15 cellular contexts compared by ENCODE assay signal in genomic region chr1:159161719-159162026, GRCh38. TPM values are rescaled to one million over a fixed set of nuclear protein-coding genes. Genes with fewer than 3 reads are reported as not detected.
A peak's percentile ranks its signal among the peaks of the same experiment; 100 is the strongest.
DNase-seq lines count a peak whose midpoint lies in the region; ATAC-seq and TF ChIP-seq lines count a peak whose summit lies in the region.
"Had no signal": no experiment of that assay in that cellular context is flagged by ENCODE, and none has a peak within 500 bp of the region (broad histone marks: within the 10 kb centered on the region; RNA-seq: fewer than 3 reads in every experiment).

No MANE protein-coding gene starts in this region.

- H3K36me3 ChIP-seq in Panc1 (ENCODE audit: control insufficient read depth, insufficient read depth, low read length) (no peaks in the 10 kb centered on the region), esophagus (ENCODE audit: control insufficient read depth in 2 of 2, insufficient read depth in 2 of 2, low read length in 1 of 2) (no peaks in the 10 kb centered on the region), osteoblast (ENCODE audit: insufficient read depth, low read length) (no peaks in the 10 kb centered on the region), smooth muscle cell (ENCODE audit: low read depth) (no peaks in the 10 kb centered on the region)

- H3K9ac ChIP-seq in smooth muscle cell (ENCODE audit: low read depth) = no peak overlapping the region

- H3K4me1 ChIP-seq in Panc1 (ENCODE audit: control insufficient read depth, insufficient read depth, low read length) = no peaks in the 10 kb centered on the region
- H3K4me1 ChIP-seq in esophagus (ENCODE audit: control insufficient read depth in 2 of 2, insufficient read depth in 2 of 2, low read length in 1 of 2) = peaks cover 0 to 2% of the 10 kb centered on the region in 2 donors
- H3K4me1 ChIP-seq in osteoblast (ENCODE audit: insufficient read depth, low read length) = peaks cover 8% of the 10 kb centered on the region
- H3K4me1 ChIP-seq in smooth muscle cell (ENCODE audit: low read depth) = no peaks in the 10 kb centered on the region

- H3K4me3 ChIP-seq in Panc1 (ENCODE audit: low read depth in 2 of 2, low read length in 2 of 2) = no peak overlapping the region
- no peak overlapping the region for H3K4me3 ChIP-seq in esophagus (ENCODE audit: low read depth in 1 of 2, low read length in 2 of 2)
- H3K4me3 ChIP-seq in osteoblast (ENCODE audit: insufficient read depth, low read length) = no peak overlapping the region
- H3K4me3 ChIP-seq in smooth muscle cell = no peak overlapping the region

- H3K27ac ChIP-seq in Panc1 (ENCODE audit: low read length) (no peak overlapping the region), esophagus (ENCODE audit: low read depth in 2 of 2, low read length in 1 of 2) (peak overlapping the region; percentile 9 to 40), osteoblast (ENCODE audit: low read depth, low read length) (no peak overlapping the region), smooth muscle cell (ENCODE audit: low read depth) (no peak overlapping the region)
- H3K27ac ChIP-seq: C4-2B had no signal

- H4K20me1 ChIP-seq in osteoblast (ENCODE audit: insufficient read depth, low read length) (no peaks in the 10 kb centered on the region), smooth muscle cell (ENCODE audit: low read depth) (peaks cover 4% of the 10 kb centered on the region)

- ATAC-seq in Panc1 (peak; percentile 41; the same call in 1 of the 2 replicates), HG03097 (IDR thresholded peaks at IDR 0.05; ENCODE audit: low FRiP score, unreplicated experiment) (no peak)

- H3F3A ChIP-seq in smooth muscle cell (ENCODE audit: low read depth) = no peaks in the 10 kb centered on the region

- no TSS peak for BruUV-seq in Panc1 (replicated peaks; lab: Mats Ljungman, UMichigan)

- H3K4me2 ChIP-seq in osteoblast (ENCODE audit: insufficient read depth, low read length) (peak overlapping the region; percentile 73), smooth muscle cell (peak overlapping the region; percentile 64)

- H3K79me2 ChIP-seq in osteoblast (ENCODE audit: insufficient read depth, low read length) (no peaks in the 10 kb centered on the region), smooth muscle cell (ENCODE audit: low read depth) (no peaks in the 10 kb centered on the region)

- CTCF ChIA-PET in Panc1 (lab: Charles Lee) = interaction anchor here (0.6 to 1.4 kb wide), 3 partner anchors 36 to 729 kb away, joined by 3 to 6 read pairs (median 4); no protein-coding TSS in a partner anchor

- TF ChIP-seq CTCF in Panc1 (IDR thresholded peaks at IDR 0.05) (no peak), osteoblast (IDR thresholded peaks at IDR 0.05; ENCODE audit: extremely low read depth, low read depth, low read length) (no peak), smooth muscle cell (IDR thresholded peaks at IDR 0.05; ENCODE audit: borderline replicate concordance, insufficient read depth, poor library complexity, severe bottlenecking) (no peak), GM13976 (IDR thresholded peaks at IDR 0.05; ENCODE audit: borderline replicate concordance, control extremely low read depth, extremely low read depth, insufficient read depth, missing control alignments) (no peak)

- H3K27me3 ChIP-seq in Panc1 (ENCODE audit: control insufficient read depth, insufficient read depth, low read length) = peaks cover 11% of the 10 kb centered on the region
- H3K27me3 ChIP-seq in esophagus (ENCODE audit: control insufficient read depth in 1 of 2, insufficient read depth in 2 of 2, low read length in 2 of 2) = no peaks in the 10 kb centered on the region
- H3K27me3 ChIP-seq in osteoblast (ENCODE audit: insufficient read depth, low read length) = peaks cover 3% of the 10 kb centered on the region
- no peaks in the 10 kb centered on the region for H3K27me3 ChIP-seq in smooth muscle cell (ENCODE audit: low read depth)

- POLR2A ChIA-PET in Panc1 (lab: Charles Lee) = interaction anchor here (0.6 kb wide), 1 partner anchor 606 kb away, joined by 3 read pairs; no protein-coding TSS in a partner anchor

- DNase-seq in Panc1 (ENCODE audit: low read depth, low spot score) (no peak), osteoblast (ENCODE audit: insufficient read length, low spot score, missing footprints) (no peak), smooth muscle cell (lab: John Stamatoyannopoulos, UW; ENCODE audit: unreplicated experiment) (no peak), GM13976 (ENCODE audit: low spot score) (no peak)
- DNase-seq in stimulated activated CD4-positive, alpha-beta T cell treated with anti-CD3 and anti-CD28 coated beads, Interleukin-4, amount 100 ng/mL, for 4 hours = no peak
- DNase-seq: GOT3, NCI-H2081 treated with DMSO at 0.1 percent for 48 hours had no signal

- no peaks in the 10 kb centered on the region for H3K9me3 ChIP-seq in Panc1 (ENCODE audit: control insufficient read depth, insufficient read depth, low read depth, low read length)
- no peaks in the 10 kb centered on the region for H3K9me3 ChIP-seq in esophagus (ENCODE audit: control insufficient read depth in 2 of 2, insufficient read depth in 1 of 2, low read depth in 1 of 2, low read length in 1 of 2)
- no peaks in the 10 kb centered on the region for H3K9me3 ChIP-seq in osteoblast (ENCODE audit: low read depth, low read length)
- H3K9me3 ChIP-seq in smooth muscle cell (replicated peaks; ENCODE audit: low read depth) = no peaks in the 10 kb centered on the region

- intact Hi-C loops in Panc1 (cut with micrococcal nuclease; ENCODE audit: unreplicated experiment) = loop anchor here (1.0 to 10.0 kb wide), 3 partner anchors 36 to 733 kb away; no protein-coding TSS in a partner anchor

- in situ Hi-C loops in Panc1 (cut with HindIII; ENCODE audit: low pct_unique_long_range_greater_than_20kb, low sequenced_read_pairs) = no loop called here
- in situ Hi-C loops in GM13976 (cut with MboI; ENCODE audit: low sequenced_read_pairs, unreplicated experiment) = loop anchor here (10.0 kb wide), 1 partner anchor 53 kb away; no protein-coding TSS in a partner anchor

- no peak overlapping the region for H2AFZ ChIP-seq in osteoblast (ENCODE audit: low read length)
- H2AFZ ChIP-seq in smooth muscle cell (ENCODE audit: low read depth) = no peak overlapping the region

- 78 to 81% methylated on average over 1 of the region's 1 CpG for WGBS in esophagus, 2 donors
- 96% methylated on average over 1 of the region's 1 CpG for WGBS in smooth muscle cell (ENCODE audit: low lambda C conversion rate)

RNA-seq across cellular contexts. Expression of gene CADM3, which starts 9.7 kb away (rescaled TPM):
- total RNA-seq in Panc1 (2021; ENCODE audit: unreplicated experiment) (0.28 TPM), osteoblast (under 0.01 TPM in 1 of 2 replicates, not detected in the other), smooth muscle cell (0.54 and 0.90 TPM in 2 replicates)
- not detected for polyA plus RNA-seq in Panc1 (2012; ENCODE audit: insufficient read length)
- polyA plus RNA-seq in esophagus (1 to 10 TPM; 1.1 to 2.0 TPM), smooth muscle cell (0.74 and 1.2 TPM in 2 replicates)
- total RNA-seq: Calu3; CD8-positive, alpha-beta memory T cell; G401 had no signal
- polyA plus RNA-seq: CD8-positive, alpha-beta memory T cell had no signal

RNA-seq across cellular contexts. Expression of gene ACKR1, which starts 43.0 kb away (rescaled TPM):
- total RNA-seq in Panc1 (2021; ENCODE audit: unreplicated experiment) (not detected), osteoblast (not detected in 2 replicates), smooth muscle cell (0.04 TPM in 1 of 2 replicates, not detected in the other)
- not detected for polyA plus RNA-seq in Panc1 (2012; ENCODE audit: insufficient read length)
- polyA plus RNA-seq in esophagus (10 to 100 TPM; 11.1 to 35.9 TPM), smooth muscle cell (0.25 TPM in 1 of 2 replicates, not detected in the other)
- total RNA-seq: Calu3; CD8-positive, alpha-beta memory T cell; G401; RPMI7951 had no signal
- polyA plus RNA-seq: CD8-positive, alpha-beta memory T cell; IgD-negative memory B cell had no signal

Comparison
In these comparisons a context has a peak if more than half of its experiments do, and no peak if none do; other contexts are left out.
1. H3K27ac ChIP-seq: peak in esophagus (2 of 2); none in Panc1 (single experiment), osteoblast (single experiment) and smooth muscle cell (single experiment).